In genomic region chr2:54969940-54970338, GRCh38 we compare ENCODE assay signal across 21 cellular contexts.
"Had no signal": no experiment of that assay in that cellular context is flagged by ENCODE, and none has a peak within 500 bp of the region (broad histone marks: within the 10 kb centered on the region; RNA-seq: fewer than 3 reads in every experiment).

No MANE protein-coding gene starts in this region.

- H3K4me3 Mint-ChIP-seq: activated naive CD8-positive, alpha-beta T cell treated with anti-CD3 and anti-CD28 coated beads for 36 hours; dendritic cell treated with granulocyte-macrophage colony-stimulating factor and Interleukin-4, amounts not matched to agents 40 ng/mL and 50 ng/mL, for 4 days; nephron progenitor cell; stimulated activated naive CD8-positive, alpha-beta T cell treated with anti-CD3 and anti-CD28 coated beads, Interleukin-15, Interleukin-2, amounts not matched to agents 100 ng/mL and 50 ng/mL, for 24 hours; T-helper 1 cell treated with Interleukin-12 subunit alpha and Interleukin-12 subunit beta and Interleukin-4 antibody, amounts not matched to agents 30 μg/mL and 1 μg/mL, for 36 hours had no signal

- DNase-seq: activated CD4-positive, alpha-beta T cell treated with anti-CD3 and anti-CD28 coated beads for 4 hours; activated CD4-positive, alpha-beta T cell treated with anti-CD3 and anti-CD28 coated beads, Interleukin-2, amount 50 U/mL, for 48 hours; activated CD4-positive, CD25-positive, alpha-beta regulatory T cell; activated naive CD4-positive, alpha-beta T cell treated with Interleukin-2 at 50 U/mL for 16 hours; activated naive CD8-positive, alpha-beta T cell treated with anti-CD3 and anti-CD28 coated beads for 36 hours; activated T-cell treated with anti-CD3 and anti-CD28 coated beads, Interleukin-2, amount 50 U/mL, for 48 hours; effector CD8-positive, alpha-beta T cell; foreskin melanocyte; hippocampal formation; left ventricle myocardium superior; midbrain; nephron progenitor cell; spleen; stimulated activated CD4-positive, alpha-beta T cell treated with anti-CD3 and anti-CD28 coated beads, Interleukin-4, amount 100 ng/mL, for 24 hours; substantia nigra; T1000; tibial artery had no signal

- H3K27ac Mint-ChIP-seq: activated naive CD8-positive, alpha-beta T cell treated with anti-CD3 and anti-CD28 coated beads for 36 hours; nephron progenitor cell; stimulated activated naive CD8-positive, alpha-beta T cell treated with anti-CD3 and anti-CD28 coated beads, Interleukin-15, Interleukin-2, amounts not matched to agents 100 ng/mL and 50 ng/mL, for 24 hours; T-helper 1 cell treated with Interleukin-12 subunit alpha and Interleukin-12 subunit beta and Interleukin-4 antibody, amounts not matched to agents 30 μg/mL and 1 μg/mL, for 36 hours had no signal

- H3K27me3 Mint-ChIP-seq: activated naive CD8-positive, alpha-beta T cell treated with anti-CD3 and anti-CD28 coated beads for 36 hours; dendritic cell treated with granulocyte-macrophage colony-stimulating factor and Interleukin-4, amounts not matched to agents 40 ng/mL and 50 ng/mL, for 4 days; stimulated activated naive CD8-positive, alpha-beta T cell treated with anti-CD3 and anti-CD28 coated beads, Interleukin-15, Interleukin-2, amounts not matched to agents 100 ng/mL and 50 ng/mL, for 24 hours had no signal

- H2AFZ ChIP-seq: parathyroid adenoma had no signal

- H3K9me3 ChIP-seq: spleen, tibial artery had no signal

- H3K9me3 Mint-ChIP-seq: dendritic cell treated with granulocyte-macrophage colony-stimulating factor and Interleukin-4, amounts not matched to agents 40 ng/mL and 50 ng/mL, for 4 days; nephron progenitor cell; stimulated activated naive CD8-positive, alpha-beta T cell treated with anti-CD3 and anti-CD28 coated beads, Interleukin-15, Interleukin-2, amounts not matched to agents 100 ng/mL and 50 ng/mL, for 24 hours; T-helper 1 cell treated with Interleukin-12 subunit alpha and Interleukin-12 subunit beta and Interleukin-4 antibody, amounts not matched to agents 30 μg/mL and 1 μg/mL, for 36 hours had no signal

- H3K27ac ChIP-seq: parathyroid adenoma, spleen, tibial artery had no signal

- H3K9ac ChIP-seq: parathyroid adenoma had no signal

- H3K27me3 ChIP-seq: spleen, tibial artery had no signal

- H3K4me3 ChIP-seq: spleen, tibial artery had no signal
